In the genomic region with DNA sequence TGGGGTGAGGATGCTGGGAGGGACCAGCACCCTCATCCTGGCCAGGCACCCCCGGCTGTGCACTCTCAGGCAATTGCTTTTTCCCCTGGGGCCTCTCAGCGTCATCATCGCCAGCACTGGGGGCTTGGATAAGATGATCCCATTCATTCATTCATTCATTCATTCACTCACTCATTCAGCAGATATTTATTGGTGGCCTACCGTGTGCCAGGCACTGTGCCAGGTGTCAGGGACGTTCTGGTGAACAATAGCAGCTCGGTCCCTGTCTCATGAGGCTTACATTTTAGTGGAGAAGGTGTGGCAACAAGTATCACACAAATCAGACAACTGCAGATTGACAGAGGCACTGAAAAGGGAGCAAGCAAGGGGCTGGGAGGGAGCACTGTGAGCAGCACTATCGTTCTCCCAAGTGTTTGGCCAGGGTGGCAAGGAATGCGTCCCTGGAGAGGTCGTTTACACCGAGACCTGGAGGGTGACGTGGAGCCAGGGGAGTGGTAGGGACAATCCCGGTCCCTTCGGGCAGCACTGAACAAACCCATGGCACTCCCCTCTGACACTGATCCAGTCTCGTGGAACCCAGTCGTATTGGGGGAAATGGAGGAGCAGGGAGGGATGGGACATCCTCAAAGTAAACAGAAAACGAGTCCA, we compare ENCODE assay signal across 1 cellular context.
TF ChIP-seq lines count a peak whose summit lies in the region.

No MANE protein-coding gene starts in this region.

TF ChIP-seq in GM12878, 131 proteins besides CTCF, POLR2A, EP300 and RAD21 (continued from another document):
- TF ChIP-seq PBX3 (IDR thresholded peaks at IDR 0.05; ENCODE audit: insufficient replicate concordance, low read depth, low read length), result no peak
